ENCODE assay signal across 17 cellular contexts in the genomic region with DNA sequence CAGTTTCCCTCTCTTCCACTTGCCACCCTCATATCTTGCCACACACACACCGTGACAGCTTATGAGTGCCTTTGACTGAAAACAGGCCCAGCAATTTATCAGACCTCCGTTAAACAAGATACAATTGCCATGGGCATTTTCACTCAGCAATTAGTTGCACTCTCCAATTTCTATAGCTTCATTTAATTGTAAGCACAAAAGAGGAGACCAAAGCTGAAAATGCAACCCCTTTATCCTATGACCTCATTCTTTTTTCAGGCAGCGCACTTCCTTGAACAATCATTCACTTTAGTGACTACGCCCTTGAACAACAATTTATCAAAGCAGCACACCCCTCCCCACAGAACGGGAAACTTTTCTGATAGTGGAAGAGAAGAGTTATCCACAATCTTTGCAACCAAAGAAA. TPM values are rescaled to one million over a fixed set of nuclear protein-coding genes. Genes with fewer than 3 reads are reported as not detected.
A peak's percentile ranks its signal among the peaks of the same experiment; 100 is the strongest.
DNase-seq lines count a peak whose midpoint lies in the region; ATAC-seq, FAIRE-seq and TF ChIP-seq lines count a peak whose summit lies in the region.
"Had no signal": no experiment of that assay in that cellular context is flagged by ENCODE, and none has a peak within 500 bp of the region (broad histone marks: within the 10 kb centered on the region; RNA-seq: fewer than 3 reads in every experiment).

No MANE protein-coding gene starts in this region.

- TF ChIP-seq CTCF in bronchial epithelial cell (IDR thresholded peaks at IDR 0.05; ENCODE audit: insufficient read depth, low read length, severe bottlenecking) (no peak), breast epithelium (IDR thresholded peaks at IDR 0.05) (no peak)

- ATAC-seq in stimulated activated memory B cell treated with anti-CD40 and anti-IgM and Interleukin-4, amounts not matched to agents 10 μg/mL and 1 μg/mL and 100 μg/mL, for 72 hours, result no peak
- ATAC-seq: HepG2, Panc1 had no signal

- no peaks in the 10 kb centered on the region for H3K36me3 Mint-ChIP-seq in stimulated activated memory B cell treated with anti-CD40 and anti-IgM and Interleukin-4, amounts not matched to agents 10 μg/mL and 1 μg/mL and 100 μg/mL, for 72 hours
- H3K36me3 Mint-ChIP-seq: memory B cell had no signal

- H3K9me3 Mint-ChIP-seq in stimulated activated memory B cell treated with anti-CD40 and anti-IgM and Interleukin-4, amounts not matched to agents 10 μg/mL and 1 μg/mL and 100 μg/mL, for 72 hours, result no peaks in the 10 kb centered on the region
- H3K9me3 Mint-ChIP-seq: memory B cell had no signal

- H3K4me1 ChIP-seq in breast epithelium, result no peaks in the 10 kb centered on the region

- no peaks in the 10 kb centered on the region for H3K27me3 Mint-ChIP-seq in stimulated activated memory B cell treated with anti-CD40 and anti-IgM and Interleukin-4, amounts not matched to agents 10 μg/mL and 1 μg/mL and 100 μg/mL, for 72 hours
- H3K27me3 Mint-ChIP-seq: memory B cell had no signal

- H3K36me3 ChIP-seq in bronchial epithelial cell (ENCODE audit: control insufficient read depth, insufficient read depth, low read length), result no peaks in the 10 kb centered on the region
- H3K36me3 ChIP-seq in breast epithelium, result no peaks in the 10 kb centered on the region

- peaks cover 5% of the 10 kb centered on the region for H3K4me1 Mint-ChIP-seq in stimulated activated memory B cell treated with anti-CD40 and anti-IgM and Interleukin-4, amounts not matched to agents 10 μg/mL and 1 μg/mL and 100 μg/mL, for 72 hours
- H3K4me1 Mint-ChIP-seq: H9 had no signal

- intact Hi-C loops in breast epithelium (cut with DNase I; ENCODE audit: low total_unique reads), result no loop called here

- H3K27ac ChIP-seq in breast epithelium, result no peak overlapping the region

- peak; percentile 72 for DNase-seq in DMS153 (lab: John Stamatoyannopoulos, UW)
- peak; percentile 70 for DNase-seq in NCI-H146 (lab: John Stamatoyannopoulos, UW)
- peak; percentile 27 for DNase-seq in bronchial epithelial cell (ENCODE audit: low read depth)
- peak; percentile 10 for DNase-seq in mucosa of gallbladder (ENCODE audit: low spot score)
- DNase-seq in NCI-H1694 treated with DMSO at 0.1 percent for 48 hours (lab: John Stamatoyannopoulos, UW), result no peak
- DNase-seq in breast epithelium (ENCODE audit: low spot score in 2 of 2), result no peak
- DNase-seq in HK-2 (ENCODE audit: unreplicated experiment), result no peak
- DNase-seq: activated CD8-positive, alpha-beta memory T cell treated with anti-CD3 and anti-CD28 coated beads, Interleukin-2, amount 50 U/mL, for 48 hours; activated naive CD4-positive, alpha-beta T cell; DND-41; H9; MM.1S; NCI-H510A had no signal

- no peak overlapping the region for H3K4me3 Mint-ChIP-seq in stimulated activated memory B cell treated with anti-CD40 and anti-IgM and Interleukin-4, amounts not matched to agents 10 μg/mL and 1 μg/mL and 100 μg/mL, for 72 hours
- H3K4me3 Mint-ChIP-seq: H9, memory B cell had no signal

- H3K4me3 ChIP-seq in bronchial epithelial cell (ENCODE audit: low read depth, low read length), result no peak overlapping the region
- no peak overlapping the region for H3K4me3 ChIP-seq in breast epithelium

- TF ChIP-seq POLR2A in breast epithelium (IDR thresholded peaks at IDR 0.05), result no peak

- no peak overlapping the region for H3K27ac Mint-ChIP-seq in stimulated activated memory B cell treated with anti-CD40 and anti-IgM and Interleukin-4, amounts not matched to agents 10 μg/mL and 1 μg/mL and 100 μg/mL, for 72 hours
- H3K27ac Mint-ChIP-seq: H9, memory B cell had no signal

- FAIRE-seq in bronchial epithelial cell (lab: Jason Lieb, UNC), result no peak
- FAIRE-seq: HepG2 had no signal

- H3K27me3 ChIP-seq in bronchial epithelial cell (ENCODE audit: control insufficient read depth, insufficient read depth, low read length) (no peaks in the 10 kb centered on the region), breast epithelium (peaks cover 0 to 18% of the 10 kb centered on the region in 2 donors)

- no peaks in the 10 kb centered on the region for H3K9me3 ChIP-seq in breast epithelium

RNA-seq across cellular contexts. Expression of a gene that starts 4.1 kb away (rescaled TPM):
- total RNA-seq in bronchial epithelial cell (3.2 and 7.7 TPM in 2 replicates), mucosa of gallbladder (34.4 TPM), breast epithelium (10 to 100 TPM in 1 of 3 donors, 1 to 10 TPM in 1, under 1 TPM in 1; 0.48 to 19.5 (median 6.2) TPM)
- total RNA-seq: H9, HepG2 had no signal

Comparison
In these comparisons a context has a peak if more than half of its experiments do, and no peak if none do; other contexts are left out.
1. DNase-seq: peak in DMS153 (single experiment), NCI-H146 (single experiment), bronchial epithelial cell (single experiment) and mucosa of gallbladder (single experiment); none in NCI-H1694 treated with DMSO at 0.1 percent for 48 hours (single experiment), breast epithelium (0 of 2) and HK-2 (single experiment).